ENCODE assay signal across 11 cellular contexts in genomic region chr16:72786606-72787005, GRCh38.
DNase-seq lines count a peak whose midpoint lies in the region; ATAC-seq and TF ChIP-seq lines count a peak whose summit lies in the region.
"Had no signal": no experiment of that assay in that cellular context is flagged by ENCODE, and none has a peak within 500 bp of the region (broad histone marks: within the 10 kb centered on the region; RNA-seq: fewer than 3 reads in every experiment).

No MANE protein-coding gene starts in this region.

- peaks cover 13% of the 10 kb centered on the region for H3K4me1 Mint-ChIP-seq in CD4-positive, alpha-beta T cell (ENCODE audit: low read depth)
- peaks cover 58% of the 10 kb centered on the region for H3K4me1 Mint-ChIP-seq in chondrocyte (ENCODE audit: low read depth)
- H3K4me1 Mint-ChIP-seq in neural crest cell = peaks cover 59% of the 10 kb centered on the region

- H3K9me3 ChIP-seq in CD4-positive, alpha-beta T cell (ENCODE audit: control insufficient read depth, low read length) = no peaks in the 10 kb centered on the region
- H3K9me3 ChIP-seq in HUES6 (ENCODE audit: control insufficient read depth, insufficient read depth, low read depth, low read length) (no peaks in the 10 kb centered on the region), BE2C (no peaks in the 10 kb centered on the region)
- H3K9me3 ChIP-seq: upper lobe of left lung had no signal

- peak overlapping the region; percentile 77 for H3K4me3 Mint-ChIP-seq in CD4-positive, alpha-beta T cell
- H3K4me3 Mint-ChIP-seq in chondrocyte (ENCODE audit: unreplicated experiment) = peak overlapping the region; percentile 22
- peak overlapping the region; percentile 77 for H3K4me3 Mint-ChIP-seq in neural crest cell

- H3K9ac ChIP-seq in HUES6 (ENCODE audit: low read length) = no peak overlapping the region
- H3K9ac ChIP-seq: parathyroid adenoma had no signal

- H3K27me3 ChIP-seq in CD4-positive, alpha-beta T cell (ENCODE audit: control insufficient read depth, insufficient read depth, low read length) = peaks cover 16% of the 10 kb centered on the region
- H3K27me3 ChIP-seq in HUES6 (ENCODE audit: control insufficient read depth, insufficient read depth, low read length) (peaks cover 8% of the 10 kb centered on the region; the same call in 1 of the 2 replicates), BE2C (no peaks in the 10 kb centered on the region)
- H3K27me3 ChIP-seq: upper lobe of left lung had no signal

- no peak for ATAC-seq in CD4-positive, alpha-beta T cell (ENCODE audit: poor library complexity)

- no peaks in the 10 kb centered on the region for H3K9me3 Mint-ChIP-seq in CD4-positive, alpha-beta T cell
- H3K9me3 Mint-ChIP-seq in chondrocyte (ENCODE audit: low read depth) = no peaks in the 10 kb centered on the region
- no peaks in the 10 kb centered on the region for H3K9me3 Mint-ChIP-seq in neural crest cell

- H3K27ac ChIP-seq in CD4-positive, alpha-beta T cell (ENCODE audit: low read depth, low read length) = no peak overlapping the region
- H3K27ac ChIP-seq in HUES6 (ENCODE audit: low read depth, low read length) = no peak overlapping the region
- H3K27ac ChIP-seq: parathyroid adenoma had no signal

- intact Hi-C loops in CD4-positive, alpha-beta T cell (cut with DNase I, micrococcal nuclease) = loop anchor here in 1 of 2 experiments (10.0 kb wide), 1 partner anchor 122 kb away; no protein-coding TSS in a partner anchor

- H3K36me3 ChIP-seq in HUES6 (ENCODE audit: control insufficient read depth, insufficient read depth, low read length) (no peaks in the 10 kb centered on the region), BE2C (peaks cover 14% of the 10 kb centered on the region)

- no peaks in the 10 kb centered on the region for H3K36me3 Mint-ChIP-seq in CD4-positive, alpha-beta T cell (ENCODE audit: low read depth)
- peaks cover 32% of the 10 kb centered on the region for H3K36me3 Mint-ChIP-seq in chondrocyte (ENCODE audit: low read depth)
- H3K36me3 Mint-ChIP-seq in neural crest cell (ENCODE audit: low read depth) = peaks cover 21% of the 10 kb centered on the region

- DNase-seq in CD4-positive, alpha-beta T cell = no peak
- DNase-seq in chondrocyte (ENCODE audit: low spot score) (no peak), neural crest cell (ENCODE audit: low read depth, low spot score) (no peak), BE2C (no peak), NCI-H748 treated with DMSO at 0.1 percent for 48 hours (lab: John Stamatoyannopoulos, UW) (no peak)
- no peak for DNase-seq in activated CD8-positive, alpha-beta memory T cell treated with anti-CD3 and anti-CD28 coated beads, Interleukin-2, amount 50 U/mL, for 4 hours
- DNase-seq: DMS153, islet precursor cell, upper lobe of left lung had no signal

- H3K4me3 ChIP-seq in HUES6 (ENCODE audit: low read depth, low read length) (peak overlapping the region; percentile 72; the same call in 1 of the 2 replicates), BE2C (ENCODE audit: low read depth, low read length) (no peak overlapping the region)

- no peak overlapping the region for H3K27ac Mint-ChIP-seq in CD4-positive, alpha-beta T cell
- H3K27ac Mint-ChIP-seq in chondrocyte (ENCODE audit: unreplicated experiment) (peak overlapping the region; percentile 100), neural crest cell (ENCODE audit: unreplicated experiment) (no peak overlapping the region)

- POLR2A ChIA-PET in CD4-positive, alpha-beta T cell (lab: Charles Lee) = interaction anchor here (0.6 kb wide), 1 partner anchor 122 kb away, joined by 3 read pairs; no protein-coding TSS in a partner anchor

- H3K4me1 ChIP-seq in HUES6 (ENCODE audit: control insufficient read depth, insufficient read depth, low read length) (peaks cover 19% of the 10 kb centered on the region), BE2C (no peaks in the 10 kb centered on the region)

- no peak for TF ChIP-seq CTCF in CD4-positive, alpha-beta T cell (IDR thresholded peaks at IDR 0.05)
- TF ChIP-seq CTCF in chondrocyte (IDR thresholded peaks at IDR 0.05) (no peak), neural crest cell (conservative IDR thresholded peaks at IDR 0.05) (no peak), BE2C (IDR thresholded peaks at IDR 0.05; ENCODE audit: low read depth, low read length) (no peak)

- H3K27me3 Mint-ChIP-seq in CD4-positive, alpha-beta T cell = peaks cover 59% of the 10 kb centered on the region
- H3K27me3 Mint-ChIP-seq in chondrocyte (ENCODE audit: low read depth) (no peaks in the 10 kb centered on the region), neural crest cell (ENCODE audit: low read depth) (peaks cover 2% of the 10 kb centered on the region)

- CTCF ChIA-PET in CD4-positive, alpha-beta T cell (lab: Charles Lee) = interaction anchor here (1.2 kb wide), 1 partner anchor 46 kb away, joined by 3 read pairs; no protein-coding TSS in a partner anchor

Comparison
In these comparisons a context has a peak if more than half of its experiments do, and no peak if none do; other contexts are left out.
1. H3K4me3 Mint-ChIP-seq: peak in every context shown above with its lines; median percentile 77 in CD4-positive, alpha-beta T cell; 77 in neural crest cell; 22 in chondrocyte.